Comparison of ENCODE assay signal across 17 cellular contexts in genomic region chr2:60875520-60875919, GRCh38. TPM values are rescaled to one million over a fixed set of nuclear protein-coding genes. Genes with fewer than 3 reads are reported as not detected.
A peak's percentile ranks its signal among the peaks of the same experiment; 100 is the strongest.
DNase-seq lines count a peak whose midpoint lies in the region; ATAC-seq and TF ChIP-seq lines count a peak whose summit lies in the region.
"Had no signal": no experiment of that assay in that cellular context is flagged by ENCODE, and none has a peak within 500 bp of the region (broad histone marks: within the 10 kb centered on the region; RNA-seq: fewer than 3 reads in every experiment).

No MANE protein-coding gene starts in this region.

- H3K4me1 Mint-ChIP-seq in activated CD8-positive, alpha-beta T cell treated with anti-CD3 and anti-CD28 coated beads for 36 hours (ENCODE audit: low read depth): peaks cover 36% of the 10 kb centered on the region
- peaks cover 4% of the 10 kb centered on the region for H3K4me1 Mint-ChIP-seq in activated CD8-positive, alpha-beta T cell treated with anti-CD3 and anti-CD28 coated beads, Interleukin-2, amount 10 ng/mL, durations not matched to agents 7 days and 5 days (ENCODE audit: low read depth)
- H3K4me1 Mint-ChIP-seq in IgD-negative memory B cell: peaks cover 32 to 44% (median 38%) of the 10 kb centered on the region in 3 donors
- peaks cover 28 to 57% (median 55%) of the 10 kb centered on the region in 3 donors for H3K4me1 Mint-ChIP-seq in naive B cell

- H3K27ac Mint-ChIP-seq in activated CD8-positive, alpha-beta T cell treated with anti-CD3 and anti-CD28 coated beads for 36 hours: peak overlapping the region; percentile 13
- H3K27ac Mint-ChIP-seq in activated CD8-positive, alpha-beta T cell treated with anti-CD3 and anti-CD28 coated beads, Interleukin-2, amount 10 ng/mL, durations not matched to agents 7 days and 5 days: no peak overlapping the region
- H3K27ac Mint-ChIP-seq in IgD-negative memory B cell (peak overlapping the region; percentile 17 to 87 (median 61)), naive B cell (peak overlapping the region; percentile 0 to 91 (median 28))
- H3K27ac Mint-ChIP-seq: CD14-positive monocyte, GM23338, HFFc6 had no signal

- no peaks in the 10 kb centered on the region for H3K27me3 Mint-ChIP-seq in activated CD8-positive, alpha-beta T cell treated with anti-CD3 and anti-CD28 coated beads for 36 hours
- no peaks in the 10 kb centered on the region for H3K27me3 Mint-ChIP-seq in activated CD8-positive, alpha-beta T cell treated with anti-CD3 and anti-CD28 coated beads, Interleukin-2, amount 10 ng/mL, durations not matched to agents 7 days and 5 days (ENCODE audit: low read depth)
- H3K27me3 Mint-ChIP-seq in IgD-negative memory B cell (no peaks in the 10 kb centered on the region), naive B cell (no peaks in the 10 kb centered on the region)
- H3K27me3 Mint-ChIP-seq: CD4-positive, alpha-beta memory T cell had no signal

- TF ChIP-seq CTCF in activated CD8-positive, alpha-beta T cell treated with anti-CD3 and anti-CD28 coated beads for 36 hours (IDR thresholded peaks at IDR 0.05): no peak

- ATAC-seq in activated CD8-positive, alpha-beta T cell treated with anti-CD3 and anti-CD28 coated beads for 36 hours: no peak
- no peak for ATAC-seq in activated CD8-positive, alpha-beta T cell treated with anti-CD3 and anti-CD28 coated beads, Interleukin-2, amount 10 ng/mL, durations not matched to agents 7 days and 5 days
- ATAC-seq in naive B cell (ENCODE audit: low read depth in 2 of 2): no peak
- ATAC-seq in HG03432 (IDR thresholded peaks at IDR 0.05; ENCODE audit: unreplicated experiment): no peak
- ATAC-seq: GM23338, HepG2 had no signal

- intact Hi-C loops in activated CD8-positive, alpha-beta T cell treated with anti-CD3 and anti-CD28 coated beads for 36 hours (cut with micrococcal nuclease): no loop called here

- H3K4me3 Mint-ChIP-seq in activated CD8-positive, alpha-beta T cell treated with anti-CD3 and anti-CD28 coated beads for 36 hours: no peak overlapping the region
- H3K4me3 Mint-ChIP-seq in activated CD8-positive, alpha-beta T cell treated with anti-CD3 and anti-CD28 coated beads, Interleukin-2, amount 10 ng/mL, durations not matched to agents 7 days and 5 days: no peak overlapping the region
- H3K4me3 Mint-ChIP-seq in IgD-negative memory B cell (peak overlapping the region in 2 of 4 donors; percentile 3 to 56), naive B cell (peak overlapping the region in 2 of 8 donors; percentile 23 to 75)
- H3K4me3 Mint-ChIP-seq: CD14-positive monocyte, GM23338, HFFc6 had no signal

- peaks cover 3% of the 10 kb centered on the region for H3K9me3 Mint-ChIP-seq in activated CD8-positive, alpha-beta T cell treated with anti-CD3 and anti-CD28 coated beads for 36 hours
- no peaks in the 10 kb centered on the region for H3K9me3 Mint-ChIP-seq in activated CD8-positive, alpha-beta T cell treated with anti-CD3 and anti-CD28 coated beads, Interleukin-2, amount 10 ng/mL, durations not matched to agents 7 days and 5 days (ENCODE audit: insufficient read depth)
- peaks cover 0 to 4% (median 0%) of the 10 kb centered on the region in 3 donors for H3K9me3 Mint-ChIP-seq in IgD-negative memory B cell
- peaks cover 1 to 7% (median 5%) of the 10 kb centered on the region in 7 donors for H3K9me3 Mint-ChIP-seq in naive B cell
- H3K9me3 Mint-ChIP-seq: CD4-positive, alpha-beta memory T cell; GM23338; HFFc6 had no signal

- no peak for DNase-seq in activated CD8-positive, alpha-beta T cell treated with anti-CD3 and anti-CD28 coated beads for 36 hours
- DNase-seq in activated CD8-positive, alpha-beta T cell treated with anti-CD3 and anti-CD28 coated beads, Interleukin-2, amount 10 ng/mL, durations not matched to agents 7 days and 5 days: no peak
- no peak for DNase-seq in naive B cell
- DNase-seq in NOMO-1 (lab: John Stamatoyannopoulos, UW; ENCODE audit: unreplicated experiment in 2 of 2): no peak
- DNase-seq in medulla oblongata (ENCODE audit: extremely low spot score): no peak
- DNase-seq: AML-193; CD4-positive, alpha-beta memory T cell; DMS153; DMS79; GDM1; HCEC 1CT; HFFc6 had no signal

- peaks cover 4% of the 10 kb centered on the region for H3K36me3 Mint-ChIP-seq in activated CD8-positive, alpha-beta T cell treated with anti-CD3 and anti-CD28 coated beads for 36 hours (ENCODE audit: low read depth)
- H3K36me3 Mint-ChIP-seq in activated CD8-positive, alpha-beta T cell treated with anti-CD3 and anti-CD28 coated beads, Interleukin-2, amount 10 ng/mL, durations not matched to agents 7 days and 5 days (ENCODE audit: low read depth): peaks cover 1% of the 10 kb centered on the region
- H3K36me3 Mint-ChIP-seq in IgD-negative memory B cell (peaks cover 2% of the 10 kb centered on the region), naive B cell (peaks cover 0 to 5% of the 10 kb centered on the region in 2 donors)

- POLR2A ChIA-PET in activated CD8-positive, alpha-beta T cell treated with anti-CD3 and anti-CD28 coated beads for 36 hours (lab: Charles Lee): no interaction called here
- POLR2A ChIA-PET in activated CD8-positive, alpha-beta T cell treated with anti-CD3 and anti-CD28 coated beads, Interleukin-2, amount 10 ng/mL, durations not matched to agents 7 days and 5 days (lab: Charles Lee): no interaction called here

- CTCF ChIA-PET in activated CD8-positive, alpha-beta T cell treated with anti-CD3 and anti-CD28 coated beads for 36 hours (lab: Charles Lee): interaction anchor here (1.0 to 1.3 kb wide), 2 partner anchors 58 to 67 kb away, joined by 3 to 4 read pairs; no protein-coding TSS in a partner anchor
- CTCF ChIA-PET in activated CD8-positive, alpha-beta T cell treated with anti-CD3 and anti-CD28 coated beads, Interleukin-2, amount 10 ng/mL, durations not matched to agents 7 days and 5 days (lab: Charles Lee): no interaction called here

RNA-seq across cellular contexts. Expression of gene REL, which starts 5.9 kb away (rescaled TPM):
- total RNA-seq in activated CD8-positive, alpha-beta T cell treated with anti-CD3 and anti-CD28 coated beads for 36 hours: 10 to 100 TPM; 84.7 to 85.3 TPM
- total RNA-seq in activated CD8-positive, alpha-beta T cell treated with anti-CD3 and anti-CD28 coated beads, Interleukin-2, amount 10 ng/mL, durations not matched to agents 7 days and 5 days: 10 to 100 TPM; 20.1 to 21.6 TPM
- polyA plus RNA-seq in IgD-negative memory B cell: 64.7 TPM
- 100 to 1,000 TPM in 3 of 6 donors, 10 to 100 TPM in 3; 30.1 to 125 (median 106) TPM for polyA plus RNA-seq in naive B cell (ENCODE audit: low read depth in 6 of 6)
